23 cellular contexts compared by ENCODE assay signal in genomic region chr4:2331043-2331420, GRCh38.
"Had no signal": no experiment of that assay in that cellular context is flagged by ENCODE, and none has a peak within 500 bp of the region (broad histone marks: within the 10 kb centered on the region; RNA-seq: fewer than 3 reads in every experiment).

No MANE protein-coding gene starts in this region.

- ATAC-seq: activated CD4-positive, alpha-beta T cell treated with anti-CD3 and anti-CD28 coated beads for 36 hours; activated CD8-positive, alpha-beta memory T cell treated with anti-CD3 and anti-CD28 coated beads, Interleukin-2, amount 10 ng/mL, durations not matched to agents 7 days and 5 days; activated naive CD4-positive, alpha-beta T cell treated with anti-CD3 and anti-CD28 coated beads, Interleukin-2, amount 50 U/mL, for 72 hours; activated naive CD8-positive, alpha-beta T cell treated with anti-CD3 and anti-CD28 coated beads, Interleukin-2, amount 50 U/mL, for 24 hours; body of pancreas; Right ventricle myocardium inferior had no signal

- H3K27ac ChIP-seq: ascending aorta, body of pancreas, SK-N-MC, WERI-Rb-1 had no signal

- H3K36me3 ChIP-seq: ascending aorta, WERI-Rb-1 had no signal

- DNase-seq: activated CD4-positive, alpha-beta T cell treated with anti-CD3 and anti-CD28 coated beads for 36 hours; activated CD4-positive, alpha-beta T cell treated with anti-CD3 and anti-CD28 coated beads, Interleukin-2, amount 50 U/mL, for 4 hours; activated CD8-positive, alpha-beta memory T cell treated with anti-CD3 and anti-CD28 coated beads, Interleukin-2, amount 10 ng/mL, durations not matched to agents 7 days and 5 days; activated effector memory CD4-positive, alpha-beta T cell treated with anti-CD3 and anti-CD28 coated beads, Interleukin-2, amount 50 U/mL, for 16 hours; activated naive CD4-positive, alpha-beta T cell treated with Interleukin-2 at 50 U/mL for 16 hours; activated naive CD8-positive, alpha-beta T cell treated with anti-CD3 and anti-CD28 coated beads, Interleukin-2, amount 50 U/mL, for 24 hours; activated T-cell treated with anti-CD3 and anti-CD28 coated beads, Interleukin-2, amount 50 U/mL, for 24 hours; amniotic stem cell; body of pancreas; central memory CD4-positive, alpha-beta T cell; KG1; NCI-H1105 treated with DMSO at 0.1 percent for 48 hours; NCI-H1436 treated with DMSO at 0.1 percent for 48 hours; NCI-H187; NCI-H2081 treated with DMSO at 0.1 percent for 48 hours; NCI-H446; NCI-H524; T-helper 1 cell; WERI-Rb-1 had no signal

- H3K4me1 ChIP-seq: ascending aorta, body of pancreas had no signal

- H3K27me3 ChIP-seq: ascending aorta, body of pancreas had no signal

- H3K4me3 ChIP-seq: ascending aorta, body of pancreas, SK-N-MC had no signal
